35 cellular contexts compared by ENCODE assay signal in genomic region chr1:8339203-8339600, GRCh38.
"Had no signal": no experiment of that assay in that cellular context is flagged by ENCODE, and none has a peak within 500 bp of the region (broad histone marks: within the 10 kb centered on the region; RNA-seq: fewer than 3 reads in every experiment).

No MANE protein-coding gene starts in this region.

- H3K9me3 Mint-ChIP-seq: activated CD4-positive, alpha-beta T cell treated with anti-CD3 and anti-CD28 coated beads, Interleukin-2, amount 10 ng/mL, durations not matched to agents 24 days and 14 days; activated naive CD4-positive, alpha-beta T cell treated with anti-CD3 and anti-CD28 coated beads, Interleukin-2, amount 50 U/mL, for 72 hours; activated T-cell treated with anti-CD3 and anti-CD28 coated beads, Interleukin-2, amount 50 U/mL, for 4 hours; activated T-helper 1 cell treated with anti-CD3 and anti-CD28 coated beads, Interleukin-12 subunit alpha, Interleukin-12 subunit beta, Interleukin-2, Interleukin-4 antibody, amounts not matched to agents 30 ng/mL and 10 ng/mL and 1 ng/mL, durations not matched to agents 14 hours and 24 hours and 36 hours had no signal

- H3K27ac ChIP-seq: adrenal gland, body of pancreas, brain microvascular endothelial cell, breast epithelium, VCaP had no signal

- H3K36me3 ChIP-seq: adrenal gland, brain microvascular endothelial cell, breast epithelium had no signal

- ATAC-seq: activated CD8-positive, alpha-beta T cell treated with anti-CD3 and anti-CD28 coated beads for 36 hours; activated T-cell treated with anti-CD3 and anti-CD28 coated beads, Interleukin-2, amount 50 U/mL, for 4 hours; activated T-cell treated with anti-CD3 and anti-CD28 coated beads, Interleukin-2, amount 50 U/mL, for 72 hours; activated T-helper 17 cell treated with anti-CD3 and anti-CD28 coated beads, Interleukin-2, amount 50 U/mL, for 72 hours; body of pancreas had no signal

- H3K4me1 Mint-ChIP-seq: activated B cell treated with CpG ODN at 0.5 μM for 24 hours; activated CD4-positive, alpha-beta T cell treated with anti-CD3 and anti-CD28 coated beads, Interleukin-2, amount 10 ng/mL, durations not matched to agents 24 days and 14 days; activated naive CD8-positive, alpha-beta T cell treated with anti-CD3 and anti-CD28 coated beads for 36 hours; activated T-helper 17 cell treated with anti-CD3 and anti-CD28 coated beads, Interleukin-2, amount 50 U/mL, for 72 hours had no signal

- H3K4me3 Mint-ChIP-seq: activated B cell treated with CpG ODN at 0.5 μM for 24 hours; activated CD4-positive, alpha-beta memory T cell treated with anti-CD3 and anti-CD28 coated beads for 36 hours; activated CD4-positive, alpha-beta T cell treated with anti-CD3 and anti-CD28 coated beads, Interleukin-2, amount 10 ng/mL, durations not matched to agents 24 days and 14 days; activated CD8-positive, alpha-beta T cell treated with anti-CD3 and anti-CD28 coated beads for 36 hours; activated naive CD4-positive, alpha-beta T cell treated with anti-CD3 and anti-CD28 coated beads for 36 hours; activated naive CD8-positive, alpha-beta T cell treated with anti-CD3 and anti-CD28 coated beads for 36 hours; activated T-cell treated with anti-CD3 and anti-CD28 coated beads, Interleukin-2, amount 50 U/mL, for 4 hours; activated T-cell treated with anti-CD3 and anti-CD28 coated beads, Interleukin-2, amount 50 U/mL, for 72 hours; activated T-helper 1 cell treated with anti-CD3 and anti-CD28 coated beads, Interleukin-12 subunit alpha, Interleukin-12 subunit beta, Interleukin-2, Interleukin-4 antibody, amounts not matched to agents 30 ng/mL and 10 ng/mL and 1 ng/mL, durations not matched to agents 14 hours and 24 hours and 36 hours; activated T-helper 17 cell treated with anti-CD3 and anti-CD28 coated beads, Interleukin-2, amount 50 U/mL, for 72 hours; T-helper 1 cell treated with Interleukin-12 subunit alpha and Interleukin-12 subunit beta and Interleukin-4 antibody, amounts not matched to agents 30 μg/mL and 1 μg/mL, for 36 hours; T-helper 2 cell treated with Interferon-gamma antibody and Interleukin-4, amounts not matched to agents 5 μg/mL and 100 μg/mL, for 36 hours had no signal

- H3K4me3 ChIP-seq: adrenal gland, body of pancreas, breast epithelium had no signal

- H3K27me3 Mint-ChIP-seq: activated B cell treated with CpG ODN at 0.5 μM for 24 hours; activated CD4-positive, alpha-beta memory T cell treated with anti-CD3 and anti-CD28 coated beads for 36 hours; activated CD4-positive, alpha-beta T cell treated with anti-CD3 and anti-CD28 coated beads, Interleukin-2, amount 10 ng/mL, durations not matched to agents 24 days and 14 days; activated CD8-positive, alpha-beta T cell treated with anti-CD3 and anti-CD28 coated beads for 36 hours; activated naive CD8-positive, alpha-beta T cell treated with anti-CD3 and anti-CD28 coated beads for 36 hours; activated T-helper 17 cell treated with anti-CD3 and anti-CD28 coated beads, Interleukin-2, amount 50 U/mL, for 72 hours had no signal

- H3K9me3 ChIP-seq: adrenal gland, body of pancreas, breast epithelium had no signal

- H3K27me3 ChIP-seq: adrenal gland, body of pancreas, brain microvascular endothelial cell, breast epithelium had no signal

- H3K27ac Mint-ChIP-seq: activated B cell treated with CpG ODN at 0.5 μM for 24 hours; activated CD4-positive, alpha-beta memory T cell treated with anti-CD3 and anti-CD28 coated beads for 36 hours; activated CD4-positive, alpha-beta T cell treated with anti-CD3 and anti-CD28 coated beads, Interleukin-2, amount 10 ng/mL, durations not matched to agents 24 days and 14 days; activated CD8-positive, alpha-beta T cell treated with anti-CD3 and anti-CD28 coated beads for 36 hours; activated naive CD4-positive, alpha-beta T cell treated with anti-CD3 and anti-CD28 coated beads for 36 hours; activated naive CD4-positive, alpha-beta T cell treated with anti-CD3 and anti-CD28 coated beads, Interleukin-2, amount 50 U/mL, for 72 hours; activated naive CD8-positive, alpha-beta T cell treated with anti-CD3 and anti-CD28 coated beads for 36 hours; activated T-cell treated with anti-CD3 and anti-CD28 coated beads, Interleukin-2, amount 50 U/mL, for 72 hours; activated T-helper 1 cell treated with anti-CD3 and anti-CD28 coated beads, Interleukin-12 subunit alpha, Interleukin-12 subunit beta, Interleukin-2, Interleukin-4 antibody, amounts not matched to agents 30 ng/mL and 10 ng/mL and 1 ng/mL, durations not matched to agents 14 hours and 24 hours and 36 hours; activated T-helper 17 cell treated with anti-CD3 and anti-CD28 coated beads, Interleukin-2, amount 50 U/mL, for 72 hours; T-helper 1 cell treated with Interleukin-12 subunit alpha and Interleukin-12 subunit beta and Interleukin-4 antibody, amounts not matched to agents 30 μg/mL and 1 μg/mL, for 36 hours; T-helper 2 cell treated with Interferon-gamma antibody and Interleukin-4, amounts not matched to agents 5 μg/mL and 100 μg/mL, for 36 hours had no signal

- DNase-seq: activated B cell treated with CpG ODN at 0.5 μM for 24 hours; activated CD4-positive, alpha-beta memory T cell treated with anti-CD3 and anti-CD28 coated beads for 36 hours; activated CD4-positive, alpha-beta T cell treated with anti-CD3 and anti-CD28 coated beads for 4 hours; activated CD4-positive, alpha-beta T cell treated with anti-CD3 and anti-CD28 coated beads, Interleukin-2, amount 10 ng/mL, durations not matched to agents 24 days and 14 days; activated CD4-positive, alpha-beta T cell treated with anti-CD3 and anti-CD28 coated beads, Interleukin-2, amount 50 U/mL, for 1 hour; activated CD4-positive, alpha-beta T cell treated with anti-CD3 and anti-CD28 coated beads, Interleukin-2, amount 50 U/mL, for 4 hours; activated CD4-positive, CD25-positive, alpha-beta regulatory T cell treated with anti-CD3 and anti-CD28 coated beads, Interleukin-2, amount 50 U/mL, for 72 hours; activated CD8-positive, alpha-beta memory T cell treated with anti-CD3 and anti-CD28 coated beads, Interleukin-2, amount 50 U/mL, for 4 hours; activated CD8-positive, alpha-beta T cell treated with anti-CD3 and anti-CD28 coated beads for 36 hours; activated effector memory CD4-positive, alpha-beta T cell treated with anti-CD3 and anti-CD28 coated beads, Interleukin-2, amount 50 U/mL, for 16 hours; activated gamma-delta T cell treated with Interleukin-2 at 50 U/mL for 16 hours; activated naive CD4-positive, alpha-beta T cell; activated naive CD4-positive, alpha-beta T cell treated with anti-CD3 and anti-CD28 coated beads for 36 hours; activated naive CD4-positive, alpha-beta T cell treated with anti-CD3 and anti-CD28 coated beads, Interleukin-2, amount 50 U/mL, for 16 hours; activated naive CD8-positive, alpha-beta T cell treated with anti-CD3 and anti-CD28 coated beads for 36 hours; activated T-cell treated with anti-CD3 and anti-CD28 coated beads for 4 hours; activated T-cell treated with anti-CD3 and anti-CD28 coated beads, Interleukin-2, amount 50 U/mL, for 1 hour; activated T-cell treated with anti-CD3 and anti-CD28 coated beads, Interleukin-2, amount 50 U/mL, for 4 hours; activated T-cell treated with anti-CD3 and anti-CD28 coated beads, Interleukin-2, amount 50 U/mL, for 72 hours; adrenal gland; amniotic stem cell; aorta; body of pancreas; brain microvascular endothelial cell; central memory CD4-positive, alpha-beta T cell; T-helper 1 cell; T-helper 2 cell; T-helper 9 cell had no signal

- H3K4me1 ChIP-seq: breast epithelium had no signal
